Comparison of ENCODE assay signal across 18 cellular contexts in the genomic region with DNA sequence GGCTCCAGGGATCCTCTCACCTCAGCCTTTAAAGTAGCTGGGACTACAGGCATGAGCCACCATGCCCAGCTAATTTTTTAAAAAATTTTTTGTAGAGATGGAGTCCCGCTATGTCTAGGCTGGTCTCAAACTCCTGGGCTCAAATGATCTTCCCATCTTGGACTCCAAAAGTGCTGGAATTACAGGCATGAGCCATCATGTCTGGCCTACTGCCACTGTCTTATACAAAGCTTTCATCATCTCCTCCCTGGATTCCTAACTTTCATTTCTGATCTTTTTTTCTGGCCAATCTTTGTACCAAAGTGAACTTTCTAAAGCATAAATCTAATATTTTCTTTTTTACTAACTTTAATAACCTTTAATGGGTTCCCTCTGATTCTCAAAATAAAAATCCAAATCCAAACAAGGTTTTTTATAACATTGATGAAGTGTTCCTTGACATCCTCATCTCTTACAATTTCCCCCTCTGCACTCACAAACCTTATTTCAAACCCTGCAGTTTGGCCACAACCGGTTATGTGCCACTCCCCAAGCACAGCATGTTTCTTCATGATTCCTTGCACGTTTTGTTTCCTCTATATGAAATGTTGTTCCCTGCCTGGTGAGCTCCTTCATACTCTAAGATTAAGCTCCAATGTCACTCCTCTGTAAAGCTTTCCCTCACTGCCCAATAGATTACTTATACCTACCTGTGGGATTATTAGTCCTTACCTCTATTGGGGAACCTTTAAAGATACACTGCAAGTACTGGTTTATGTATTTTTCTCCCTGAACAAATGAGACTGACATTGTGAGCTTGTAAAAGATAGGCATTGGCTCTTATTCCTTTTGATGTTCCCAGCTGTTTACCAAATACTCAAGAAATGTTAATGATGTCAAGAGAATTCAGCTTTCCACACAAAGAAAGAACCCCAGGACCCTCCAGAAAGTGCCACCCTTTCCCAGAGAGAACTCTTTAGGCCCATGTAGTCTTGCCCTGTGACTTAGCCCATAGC.
DNase-seq lines count a peak whose midpoint lies in the region; ATAC-seq and TF ChIP-seq lines count a peak whose summit lies in the region.
"Had no signal": no experiment of that assay in that cellular context is flagged by ENCODE, and none has a peak within 500 bp of the region (broad histone marks: within the 10 kb centered on the region; RNA-seq: fewer than 3 reads in every experiment).

No MANE protein-coding gene starts in this region.

- H3K4me1 Mint-ChIP-seq in endodermal cell (peaks cover 4% of the 10 kb centered on the region), CD14-positive monocyte (no peaks in the 10 kb centered on the region)
- H3K4me1 Mint-ChIP-seq in stimulated activated memory B cell treated with anti-CD40 and anti-IgM and Interleukin-4, amounts not matched to agents 10 μg/mL and 1 μg/mL and 100 μg/mL, for 72 hours, result no peaks in the 10 kb centered on the region
- H3K4me1 Mint-ChIP-seq: activated CD4-positive, alpha-beta T cell treated with anti-CD3 and anti-CD28 coated beads, Interleukin-2, amount 10 ng/mL, durations not matched to agents 24 days and 14 days; neural crest cell had no signal

- no peak overlapping the region for H3K9ac ChIP-seq in endodermal cell (ENCODE audit: extremely low read depth, low read length, poor library complexity, severe bottlenecking)

- peaks cover 27% of the 10 kb centered on the region for H3K27me3 ChIP-seq in endodermal cell (ENCODE audit: control insufficient read depth, insufficient read depth, low read length, poor library complexity, severe bottlenecking)
- H3K27me3 ChIP-seq: right atrium auricular region had no signal

- intact Hi-C loops in CD14-positive monocyte (cut with micrococcal nuclease), result no loop called here

- TF ChIP-seq CTCF in LNCaP clone FGC (IDR thresholded peaks at IDR 0.05; ENCODE audit: control insufficient read depth, extremely low read depth, insufficient read depth) (no peak), endodermal cell (conservative IDR thresholded peaks at IDR 0.05) (no peak), CD14-positive monocyte (IDR thresholded peaks at IDR 0.05) (no peak)

- H3K36me3 Mint-ChIP-seq in endodermal cell (ENCODE audit: low read depth), result no peaks in the 10 kb centered on the region
- H3K36me3 Mint-ChIP-seq in CD14-positive monocyte, result no peaks in the 10 kb centered on the region
- no peaks in the 10 kb centered on the region for H3K36me3 Mint-ChIP-seq in stimulated activated memory B cell treated with anti-CD40 and anti-IgM and Interleukin-4, amounts not matched to agents 10 μg/mL and 1 μg/mL and 100 μg/mL, for 72 hours

- H3K27ac Mint-ChIP-seq in endodermal cell (no peak overlapping the region), CD14-positive monocyte (no peak overlapping the region)
- no peak overlapping the region for H3K27ac Mint-ChIP-seq in stimulated activated memory B cell treated with anti-CD40 and anti-IgM and Interleukin-4, amounts not matched to agents 10 μg/mL and 1 μg/mL and 100 μg/mL, for 72 hours
- H3K27ac Mint-ChIP-seq: activated CD4-positive, alpha-beta T cell treated with anti-CD3 and anti-CD28 coated beads, Interleukin-2, amount 10 ng/mL, durations not matched to agents 24 days and 14 days; mesothelial cell of epicardium had no signal

- H3K27me3 Mint-ChIP-seq in endodermal cell (ENCODE audit: insufficient read depth), result peaks cover 64% of the 10 kb centered on the region
- H3K27me3 Mint-ChIP-seq in CD14-positive monocyte (ENCODE audit: low read depth in 3 of 3), result peaks cover 0 to 5% (median 4%) of the 10 kb centered on the region in 3 donors
- peaks cover 7% of the 10 kb centered on the region for H3K27me3 Mint-ChIP-seq in stimulated activated memory B cell treated with anti-CD40 and anti-IgM and Interleukin-4, amounts not matched to agents 10 μg/mL and 1 μg/mL and 100 μg/mL, for 72 hours

- ATAC-seq in HG03457 (IDR thresholded peaks at IDR 0.05; ENCODE audit: unreplicated experiment), result no peak
- no peak for ATAC-seq in stimulated activated memory B cell treated with anti-CD40 and anti-IgM and Interleukin-4, amounts not matched to agents 10 μg/mL and 1 μg/mL and 100 μg/mL, for 72 hours
- ATAC-seq: GM12878, Panc1 had no signal

- H3K4me3 Mint-ChIP-seq in endodermal cell (no peak overlapping the region), CD14-positive monocyte (no peak overlapping the region)
- H3K4me3 Mint-ChIP-seq in stimulated activated memory B cell treated with anti-CD40 and anti-IgM and Interleukin-4, amounts not matched to agents 10 μg/mL and 1 μg/mL and 100 μg/mL, for 72 hours, result no peak overlapping the region
- H3K4me3 Mint-ChIP-seq: activated CD4-positive, alpha-beta T cell treated with anti-CD3 and anti-CD28 coated beads, Interleukin-2, amount 10 ng/mL, durations not matched to agents 24 days and 14 days; mesothelial cell of epicardium; neural crest cell had no signal

- DNase-seq in AG20443 (ENCODE audit: low spot score) (peak; percentile 38), LNCaP clone FGC (ENCODE audit: low read depth) (peak; percentile 86), endodermal cell (peak; percentile 51), myocyte (ENCODE audit: low read depth) (peak; percentile 25), CD14-positive monocyte (ENCODE audit: low spot score) (no peak), HK-2 (ENCODE audit: unreplicated experiment) (no peak)
- DNase-seq: activated CD4-positive, alpha-beta T cell treated with anti-CD3 and anti-CD28 coated beads, Interleukin-2, amount 10 ng/mL, durations not matched to agents 24 days and 14 days; activated CD8-positive, alpha-beta memory T cell treated with anti-CD3 and anti-CD28 coated beads, Interleukin-2, amount 50 U/mL, for 4 hours; cortex of kidney; NCI-H2081; NCI-H526 had no signal

- H3K4me1 ChIP-seq in endodermal cell (ENCODE audit: control insufficient read depth, insufficient read depth, low read length), result no peaks in the 10 kb centered on the region
- H3K4me1 ChIP-seq: right atrium auricular region had no signal

- H3K9me3 Mint-ChIP-seq in endodermal cell (peaks cover 18% of the 10 kb centered on the region), CD14-positive monocyte (peaks cover 4 to 17% (median 14%) of the 10 kb centered on the region in 7 donors)
- H3K9me3 Mint-ChIP-seq in stimulated activated memory B cell treated with anti-CD40 and anti-IgM and Interleukin-4, amounts not matched to agents 10 μg/mL and 1 μg/mL and 100 μg/mL, for 72 hours, result peaks cover 6% of the 10 kb centered on the region
- H3K9me3 Mint-ChIP-seq: activated CD4-positive, alpha-beta T cell treated with anti-CD3 and anti-CD28 coated beads, Interleukin-2, amount 10 ng/mL, durations not matched to agents 24 days and 14 days had no signal

- H3K9me3 ChIP-seq in endodermal cell (ENCODE audit: control insufficient read depth, low read length), result peaks cover 9% of the 10 kb centered on the region

- WGBS in endodermal cell (ENCODE audit: insufficient coverage in 1 of 2, insufficient read length in 1 of 2), 2 experiments, result 64 to 65% methylated on average over 3 of the region's 3 CpGs

- H3K4me3 ChIP-seq in LNCaP clone FGC (ENCODE audit: low read depth, low read length), result no peak overlapping the region
- H3K4me3 ChIP-seq in endodermal cell (ENCODE audit: low read length), result no peak overlapping the region
- H3K4me3 ChIP-seq: GM12878, right atrium auricular region had no signal

- H3K36me3 ChIP-seq in endodermal cell (ENCODE audit: control insufficient read depth, insufficient read depth, low read length), result no peaks in the 10 kb centered on the region
- H3K36me3 ChIP-seq: right atrium auricular region had no signal

- no peak overlapping the region for H3K27ac ChIP-seq in endodermal cell (ENCODE audit: low read depth, low read length)
- H3K27ac ChIP-seq: right atrium auricular region had no signal

Comparison
In these comparisons a context has a peak if more than half of its experiments do, and no peak if none do; other contexts are left out.
1. DNase-seq: peak in AG20443 (single experiment), LNCaP clone FGC (single experiment), endodermal cell (single experiment) and myocyte (single experiment); none in CD14-positive monocyte (single experiment) and HK-2 (single experiment).